18 cellular contexts compared by ENCODE assay signal in the genomic region with DNA sequence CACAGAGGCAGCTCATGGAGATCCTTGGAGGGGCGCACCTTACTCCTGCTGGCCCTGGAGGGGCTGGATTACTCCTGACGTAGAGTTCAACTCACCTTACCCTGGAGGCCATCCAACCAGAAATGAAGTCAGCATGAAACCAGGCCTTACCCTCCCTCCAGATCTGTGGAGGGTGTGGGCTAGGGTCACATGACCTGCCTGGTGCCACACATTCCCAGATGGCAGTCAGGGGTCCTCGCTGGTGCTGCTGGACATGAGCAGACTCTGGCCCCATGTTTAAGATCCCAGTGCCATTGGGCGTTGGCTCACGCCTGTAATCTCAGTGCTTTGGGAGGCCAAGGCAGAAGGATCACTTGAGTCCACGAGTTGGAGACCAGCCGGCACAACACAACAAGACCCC. TPM values are rescaled to one million over a fixed set of nuclear protein-coding genes. Genes with fewer than 3 reads are reported as not detected.
DNase-seq lines count a peak whose midpoint lies in the region; ATAC-seq and TF ChIP-seq lines count a peak whose summit lies in the region.
"Had no signal": no experiment of that assay in that cellular context is flagged by ENCODE, and none has a peak within 500 bp of the region (broad histone marks: within the 10 kb centered on the region; RNA-seq: fewer than 3 reads in every experiment).

No MANE protein-coding gene starts in this region.

- peak; percentile 10 for DNase-seq in Right ventricle myocardium superior
- DNase-seq in right atrium auricular region (ENCODE audit: low spot score) = no peak
- DNase-seq in RWPE1 (ENCODE audit: low spot score) = no peak
- DNase-seq in endodermal cell = peak; percentile 45
- DNase-seq in breast epithelium (ENCODE audit: low spot score in 2 of 2) = no peak
- no peak for DNase-seq in iPS-NIHi7 (ENCODE audit: extremely low spot score)
- DNase-seq: 8988T; CD4-positive, CD25-positive, alpha-beta regulatory T cell; COR-L47; EL; NCI-H1105 treated with DMSO at 0.1 percent for 48 hours; NCI-H1694 treated with DMSO at 0.1 percent for 48 hours; NCI-H2107; NCI-H510A; NCI-H748 treated with DMSO at 0.1 percent for 48 hours had no signal

- H3K9me3 ChIP-seq in right atrium auricular region (no peaks in the 10 kb centered on the region), endodermal cell (ENCODE audit: control insufficient read depth, low read length) (no peaks in the 10 kb centered on the region), breast epithelium (no peaks in the 10 kb centered on the region)
- H3K9me3 ChIP-seq: HAP-1 had no signal

- no peak overlapping the region for H3K27ac Mint-ChIP-seq in endodermal cell
- H3K27ac Mint-ChIP-seq: CD4-positive, CD25-positive, alpha-beta regulatory T cell had no signal

- H3K27me3 Mint-ChIP-seq in endodermal cell (ENCODE audit: insufficient read depth) = no peaks in the 10 kb centered on the region
- H3K27me3 Mint-ChIP-seq: CD4-positive, CD25-positive, alpha-beta regulatory T cell had no signal

- POLR2A ChIA-PET in RWPE1 (lab: Yijun Ruan, JAX; ENCODE audit: low non-redundant PET) = no interaction called here

- WGBS in endodermal cell (ENCODE audit: insufficient coverage in 1 of 2, insufficient read length in 1 of 2), 2 experiments = 92 to 95% methylated on average over 4 to 7 of the region's 7 CpGs

- peaks cover 27% of the 10 kb centered on the region for H3K4me1 Mint-ChIP-seq in endodermal cell

- H3K27ac ChIP-seq in right atrium auricular region (no peak overlapping the region), RWPE1 (peak overlapping the region; percentile 58), endodermal cell (ENCODE audit: low read depth, low read length) (no peak overlapping the region), breast epithelium (no peak overlapping the region)

- H3K27me3 ChIP-seq in right atrium auricular region (no peaks in the 10 kb centered on the region), endodermal cell (ENCODE audit: control insufficient read depth, insufficient read depth, low read length, poor library complexity, severe bottlenecking) (no peaks in the 10 kb centered on the region), breast epithelium (no peaks in the 10 kb centered on the region)

- H3K4me3 ChIP-seq in right atrium auricular region = no peak overlapping the region
- H3K4me3 ChIP-seq in endodermal cell (ENCODE audit: low read length) = no peak overlapping the region
- no peak overlapping the region for H3K4me3 ChIP-seq in breast epithelium
- H3K4me3 ChIP-seq: HAP-1 had no signal

- H3K36me3 ChIP-seq in right atrium auricular region (no peaks in the 10 kb centered on the region), endodermal cell (ENCODE audit: control insufficient read depth, insufficient read depth, low read length) (no peaks in the 10 kb centered on the region), breast epithelium (no peaks in the 10 kb centered on the region)

- H3K9me3 Mint-ChIP-seq in endodermal cell = no peaks in the 10 kb centered on the region
- H3K9me3 Mint-ChIP-seq: CD4-positive, CD25-positive, alpha-beta regulatory T cell had no signal

- no peak overlapping the region for H3K9ac ChIP-seq in endodermal cell (ENCODE audit: extremely low read depth, low read length, poor library complexity, severe bottlenecking)

- H3K36me3 Mint-ChIP-seq in endodermal cell (ENCODE audit: low read depth) = peaks cover 11% of the 10 kb centered on the region
- H3K36me3 Mint-ChIP-seq: CD4-positive, CD25-positive, alpha-beta regulatory T cell had no signal

- TF ChIP-seq CTCF in right atrium auricular region (IDR thresholded peaks at IDR 0.05) = no peak
- no peak for TF ChIP-seq CTCF in RWPE1 (conservative IDR thresholded peaks at IDR 0.05; ENCODE audit: low read depth)
- no peak for TF ChIP-seq CTCF in endodermal cell (conservative IDR thresholded peaks at IDR 0.05)
- TF ChIP-seq CTCF in breast epithelium (IDR thresholded peaks at IDR 0.05) = no peak

- peaks cover 0 to 18% of the 10 kb centered on the region in 2 donors for H3K4me1 ChIP-seq in right atrium auricular region
- H3K4me1 ChIP-seq in endodermal cell (ENCODE audit: control insufficient read depth, insufficient read depth, low read length) = no peaks in the 10 kb centered on the region
- H3K4me1 ChIP-seq in breast epithelium = peaks cover 3 to 11% of the 10 kb centered on the region in 2 donors

- no peak overlapping the region for H3K4me3 Mint-ChIP-seq in endodermal cell

- no peak for TF ChIP-seq POLR2A in breast epithelium (IDR thresholded peaks at IDR 0.05)

- CTCF ChIA-PET in RWPE1 (lab: Yijun Ruan, JAX) = interaction anchor here (0.7 kb wide), 1 partner anchor 176 kb away, joined by 3 read pairs; no protein-coding TSS in a partner anchor

- ATAC-seq in Right ventricle myocardium superior (ENCODE audit: poor library complexity) (no peak), HG03442 (IDR thresholded peaks at IDR 0.05; ENCODE audit: unreplicated experiment) (no peak), esophagus mucosa (no peak)

- intact Hi-C loops in Right ventricle myocardium superior (cut with DNase I) (no loop called here), breast epithelium (cut with DNase I; ENCODE audit: low total_unique reads) (no loop called here)

RNA-seq across cellular contexts. Expression of a gene that starts 4.5 kb away (rescaled TPM):
- total RNA-seq in Right ventricle myocardium superior = 1.0 TPM
- under 1 TPM; 0.31 to 0.74 TPM for total RNA-seq in right atrium auricular region
- 10 to 100 TPM; 19.6 to 37.4 TPM for total RNA-seq in endodermal cell
- 24.1 TPM for polyA plus RNA-seq in endodermal cell (2013, experiment 1 of 2)
- polyA plus RNA-seq in endodermal cell (2013, experiment 2 of 2) = 26.2 TPM
- 4.7 TPM for total RNA-seq in esophagus mucosa
- 1 to 10 TPM in 2 of 3 donors, under 1 TPM in 1; 0.96 to 2.9 (median 2.6) TPM for total RNA-seq in breast epithelium

RNA-seq across cellular contexts. Expression of a gene that starts 4.8 kb away (rescaled TPM):
- 28.9 TPM for total RNA-seq in Right ventricle myocardium superior
- total RNA-seq in right atrium auricular region = 10 to 100 TPM; 31.7 to 40.3 TPM
- 10 to 100 TPM; 40.1 to 40.7 TPM for total RNA-seq in endodermal cell
- 32.9 TPM for polyA plus RNA-seq in endodermal cell (2013, experiment 1 of 2)
- 28.4 TPM for polyA plus RNA-seq in endodermal cell (2013, experiment 2 of 2)
- total RNA-seq in esophagus mucosa = 18.1 TPM
- total RNA-seq in breast epithelium = 10 to 100 TPM; 25.2 to 31.0 (median 28.5) TPM

RNA-seq across cellular contexts. Expression of a gene that starts 33.0 kb away (rescaled TPM):
- total RNA-seq in Right ventricle myocardium superior = 19.2 TPM
- 10 to 100 TPM; 11.0 to 22.1 TPM for total RNA-seq in right atrium auricular region
- total RNA-seq in endodermal cell = 10 to 100 TPM; 19.6 to 23.3 TPM
- 40.0 TPM for polyA plus RNA-seq in endodermal cell (2013, experiment 1 of 2)
- polyA plus RNA-seq in endodermal cell (2013, experiment 2 of 2) = 28.0 TPM
- 11.9 TPM for total RNA-seq in esophagus mucosa
- 10 to 100 TPM; 15.4 to 22.8 (median 17.3) TPM for total RNA-seq in breast epithelium

RNA-seq across cellular contexts. Expression of a gene that starts 33.8 kb away (rescaled TPM):
- total RNA-seq in Right ventricle myocardium superior (57.0 TPM), right atrium auricular region (10 to 100 TPM; 35.7 to 45.4 TPM), endodermal cell (100 to 1,000 TPM; 120 to 161 TPM), esophagus mucosa (53.6 TPM), breast epithelium (10 to 100 TPM; 91.5 to 100.0 (median 99.2) TPM)
- 84.8 TPM for polyA plus RNA-seq in endodermal cell (2013, experiment 1 of 2)
- polyA plus RNA-seq in endodermal cell (2013, experiment 2 of 2) = 76.7 TPM

Comparison
In these comparisons a context has a peak if more than half of its experiments do, and no peak if none do; other contexts are left out.
1. DNase-seq: peak in Right ventricle myocardium superior (single experiment) and endodermal cell (single experiment); none in right atrium auricular region (single experiment), RWPE1 (single experiment), breast epithelium (0 of 2) and iPS-NIHi7 (single experiment).